28 cellular contexts compared by ENCODE assay signal in the genomic region with DNA sequence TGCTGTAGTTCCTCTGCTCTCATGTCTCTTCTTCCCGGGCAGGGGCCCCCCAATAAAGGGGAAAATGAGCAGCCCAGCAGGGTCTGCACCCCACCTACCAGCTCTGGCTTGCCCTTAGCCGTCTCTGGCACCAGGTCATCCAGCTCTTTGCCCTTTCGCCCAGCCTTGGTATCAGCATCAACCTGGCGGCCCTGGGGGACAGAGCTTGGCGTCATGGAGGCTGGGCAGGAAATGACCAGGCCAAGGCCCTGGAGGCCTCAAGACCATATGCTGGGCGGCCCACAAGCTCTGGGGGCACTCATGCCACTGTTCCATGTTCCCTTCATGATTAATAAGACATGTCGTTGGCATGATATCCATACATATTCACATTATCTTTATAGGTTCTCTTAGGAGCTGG.
"Had no signal": no experiment of that assay in that cellular context is flagged by ENCODE, and none has a peak within 500 bp of the region (broad histone marks: within the 10 kb centered on the region; RNA-seq: fewer than 3 reads in every experiment).

No MANE protein-coding gene starts in this region.

- H3K4me1 ChIP-seq: breast epithelium, colonic mucosa, SJSA1 had no signal

- H3K4me2 ChIP-seq: KMS-11 had no signal

- H3K4me3 Mint-ChIP-seq: activated naive CD4-positive, alpha-beta T cell treated with anti-CD3 and anti-CD28 coated beads, Interleukin-2, amount 10 ng/mL, durations not matched to agents 7 days and 5 days; activated naive CD8-positive, alpha-beta T cell treated with anti-CD3 and anti-CD28 coated beads, Interleukin-2, amount 10 ng/mL, durations not matched to agents 7 days and 5 days; T-helper 2 cell treated with Interferon-gamma antibody and Interleukin-4, amounts not matched to agents 5 μg/mL and 100 μg/mL, for 36 hours had no signal

- H3K27me3 ChIP-seq: breast epithelium, colonic mucosa, SJSA1 had no signal

- H3K4me3 ChIP-seq: breast epithelium, colonic mucosa, SJSA1 had no signal

- H3K9ac ChIP-seq: KMS-11 had no signal

- DNase-seq: activated CD4-positive, alpha-beta T cell treated with anti-CD3 and anti-CD28 coated beads for 4 hours; activated CD8-positive, alpha-beta memory T cell treated with anti-CD3 and anti-CD28 coated beads, Interleukin-2, amount 50 U/mL, for 4 hours; activated gamma-delta T cell treated with Interleukin-2 at 50 U/mL for 16 hours; activated naive CD4-positive, alpha-beta T cell treated with anti-CD3 and anti-CD28 coated beads, Interleukin-2, amount 10 ng/mL, durations not matched to agents 7 days and 5 days; activated naive CD8-positive, alpha-beta T cell treated with anti-CD3 and anti-CD28 coated beads, Interleukin-2, amount 10 ng/mL, durations not matched to agents 7 days and 5 days; activated T-cell treated with anti-CD3 and anti-CD28 coated beads, Interleukin-2, amount 50 U/mL, for 1 hour; caudate nucleus; colonic mucosa; NCI-H1092 treated with DMSO at 0.1 percent for 48 hours; NCI-H1417 treated with DMSO at 0.1 percent for 48 hours; NCI-H1694; NCI-H2029; NCI-H345; NCI-H510A treated with DMSO at 0.1 percent for 48 hours; NCI-H69; NK-92 treated with Interleukin-12 subunit alpha and Interleukin-12 subunit beta, amount 100 ng/mL, for 24 hours; OCI-M1; RPMI8226; SHP77; SW 1271 had no signal

- H3K27me3 Mint-ChIP-seq: activated naive CD4-positive, alpha-beta T cell treated with anti-CD3 and anti-CD28 coated beads, Interleukin-2, amount 10 ng/mL, durations not matched to agents 7 days and 5 days; activated naive CD8-positive, alpha-beta T cell treated with anti-CD3 and anti-CD28 coated beads, Interleukin-2, amount 10 ng/mL, durations not matched to agents 7 days and 5 days had no signal

- H3K9me3 ChIP-seq: breast epithelium, colonic mucosa, SJSA1 had no signal

- ATAC-seq: activated CD4-positive, CD25-positive, alpha-beta regulatory T cell treated with anti-CD3 and anti-CD28 coated beads, Interleukin-2, amount 50 U/mL, for 24 hours; Panc1; SK-N-SH treated with all-trans-retinoic acid at 6 μM for 48 hours had no signal

- H3K9me3 Mint-ChIP-seq: activated naive CD4-positive, alpha-beta T cell treated with anti-CD3 and anti-CD28 coated beads, Interleukin-2, amount 10 ng/mL, durations not matched to agents 7 days and 5 days; activated naive CD8-positive, alpha-beta T cell treated with anti-CD3 and anti-CD28 coated beads, Interleukin-2, amount 10 ng/mL, durations not matched to agents 7 days and 5 days; activated T-helper 2 cell treated with anti-CD3 and anti-CD28 coated beads, Interferon-gamma antibody, Interleukin-2, Interleukin-4, amounts not matched to agents 10 μg/mL and 5 μg/mL and 100 μg/mL, durations not matched to agents 14 hours and 24 hours and 36 hours; T-helper 2 cell treated with Interferon-gamma antibody and Interleukin-4, amounts not matched to agents 5 μg/mL and 100 μg/mL, for 36 hours had no signal

- H3K27ac ChIP-seq: breast epithelium, colonic mucosa, KMS-11, SJSA1 had no signal

- H3K27ac Mint-ChIP-seq: activated naive CD8-positive, alpha-beta T cell treated with anti-CD3 and anti-CD28 coated beads, Interleukin-2, amount 10 ng/mL, durations not matched to agents 7 days and 5 days; activated T-helper 2 cell treated with anti-CD3 and anti-CD28 coated beads, Interferon-gamma antibody, Interleukin-2, Interleukin-4, amounts not matched to agents 10 μg/mL and 5 μg/mL and 100 μg/mL, durations not matched to agents 14 hours and 24 hours and 36 hours; T-helper 2 cell treated with Interferon-gamma antibody and Interleukin-4, amounts not matched to agents 5 μg/mL and 100 μg/mL, for 36 hours had no signal

- H3K4me1 Mint-ChIP-seq: activated naive CD4-positive, alpha-beta T cell treated with anti-CD3 and anti-CD28 coated beads, Interleukin-2, amount 10 ng/mL, durations not matched to agents 7 days and 5 days; activated naive CD8-positive, alpha-beta T cell treated with anti-CD3 and anti-CD28 coated beads, Interleukin-2, amount 10 ng/mL, durations not matched to agents 7 days and 5 days had no signal
